Comparison of ENCODE assay signal across 15 cellular contexts in the genomic region with DNA sequence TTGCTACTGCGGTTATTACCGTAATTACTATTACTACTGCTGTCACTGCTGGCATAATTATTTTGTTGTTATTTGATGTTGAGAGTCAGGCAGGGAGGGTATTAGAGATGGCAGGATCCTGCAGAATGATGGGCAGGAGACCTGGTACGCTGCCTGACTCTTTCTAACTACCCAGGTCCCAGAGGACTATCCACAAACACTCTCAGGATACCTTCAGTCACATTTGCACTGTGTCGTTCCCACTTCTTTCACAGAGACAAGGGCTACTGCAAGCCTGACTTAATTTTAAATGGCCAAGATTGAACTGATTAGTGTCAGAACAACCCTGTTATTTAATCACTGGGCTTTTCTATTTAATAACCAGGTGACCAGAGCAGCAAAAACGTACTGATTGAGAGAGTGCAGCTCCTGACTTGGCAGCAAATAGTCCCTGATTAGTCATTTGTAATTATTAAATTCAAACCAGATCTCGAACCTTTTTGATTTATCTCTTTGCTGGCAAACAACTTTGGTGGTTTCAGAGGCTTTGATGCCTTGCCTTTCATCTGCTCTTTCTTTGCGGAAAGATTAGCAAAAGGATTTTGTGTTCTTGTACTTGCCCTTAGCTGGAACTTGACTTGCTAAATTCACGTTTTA.
DNase-seq lines count a peak whose midpoint lies in the region; ATAC-seq and TF ChIP-seq lines count a peak whose summit lies in the region.
"Had no signal": no experiment of that assay in that cellular context is flagged by ENCODE, and none has a peak within 500 bp of the region (broad histone marks: within the 10 kb centered on the region; RNA-seq: fewer than 3 reads in every experiment).

No MANE protein-coding gene starts in this region.

- H4K91ac ChIP-seq in mesenchymal stem cell (ENCODE audit: low read length): no peak overlapping the region

- peak overlapping the region; percentile 31 for H3K27ac Mint-ChIP-seq in activated CD4-positive, alpha-beta memory T cell treated with anti-CD3 and anti-CD28 coated beads for 36 hours
- H3K27ac Mint-ChIP-seq in activated CD4-positive, alpha-beta memory T cell treated with anti-CD3 and anti-CD28 coated beads, Interleukin-2, amount 10 ng/mL, durations not matched to agents 7 days and 5 days: no peak overlapping the region
- no peak overlapping the region for H3K27ac Mint-ChIP-seq in stimulated activated naive B cell treated with anti-CD40 and anti-IgM and Interleukin-4, amounts not matched to agents 10 μg/mL and 1 μg/mL and 100 μg/mL, for 72 hours

- no peaks in the 10 kb centered on the region for H3K9me3 ChIP-seq in parathyroid adenoma (ENCODE audit: control insufficient read depth, low read length)
- H3K9me3 ChIP-seq in mesenchymal stem cell (ENCODE audit: control insufficient read depth, low read length): no peaks in the 10 kb centered on the region
- H3K9me3 ChIP-seq: Caco-2, transverse colon had no signal

- WGBS in mesenchymal stem cell: 88% methylated on average over 8 of the region's 8 CpGs

- peaks cover 2% of the 10 kb centered on the region for H3K79me2 ChIP-seq in parathyroid adenoma

- CTCF ChIA-PET in activated CD4-positive, alpha-beta memory T cell treated with anti-CD3 and anti-CD28 coated beads for 36 hours (lab: Charles Lee): interaction anchor here (0.6 to 2.4 kb wide), 5 partner anchors 26 to 1579 kb away, joined by 3 to 6 read pairs (median 3); no protein-coding TSS in a partner anchor
- CTCF ChIA-PET in activated CD4-positive, alpha-beta memory T cell treated with anti-CD3 and anti-CD28 coated beads, Interleukin-2, amount 10 ng/mL, durations not matched to agents 7 days and 5 days (lab: Charles Lee): interaction anchor here (0.7 kb wide), 1 partner anchor 186 kb away, joined by 3 read pairs; no protein-coding TSS in a partner anchor

- H3K4me3 Mint-ChIP-seq in activated CD4-positive, alpha-beta memory T cell treated with anti-CD3 and anti-CD28 coated beads for 36 hours: peak overlapping the region; percentile 25
- H3K4me3 Mint-ChIP-seq in activated CD4-positive, alpha-beta memory T cell treated with anti-CD3 and anti-CD28 coated beads, Interleukin-2, amount 10 ng/mL, durations not matched to agents 7 days and 5 days: no peak overlapping the region
- no peak overlapping the region for H3K4me3 Mint-ChIP-seq in stimulated activated naive B cell treated with anti-CD40 and anti-IgM and Interleukin-4, amounts not matched to agents 10 μg/mL and 1 μg/mL and 100 μg/mL, for 72 hours

- no peaks in the 10 kb centered on the region for H3K36me3 ChIP-seq in parathyroid adenoma (ENCODE audit: control insufficient read depth, insufficient read depth, low read length)
- H3K36me3 ChIP-seq in mesenchymal stem cell (ENCODE audit: control insufficient read depth in 1 of 2, insufficient read depth in 2 of 2, low read depth in 1 of 2, low read length in 2 of 2): no peaks in the 10 kb centered on the region
- H3K36me3 ChIP-seq: transverse colon had no signal

- H3K4me1 ChIP-seq in parathyroid adenoma (peaks cover 38% of the 10 kb centered on the region), mesenchymal stem cell (ENCODE audit: control insufficient read depth, insufficient read depth, low read depth, low read length) (no peaks in the 10 kb centered on the region)
- H3K4me1 ChIP-seq: Caco-2 had no signal

- H4K8ac ChIP-seq in mesenchymal stem cell (ENCODE audit: low read length): no peak overlapping the region

- POLR2A ChIA-PET in activated CD4-positive, alpha-beta memory T cell treated with anti-CD3 and anti-CD28 coated beads for 36 hours (lab: Charles Lee): interaction anchor here (0.7 to 2.5 kb wide), 3 partner anchors 26 to 78 kb away, joined by 3 to 9 read pairs (median 3); no protein-coding TSS in a partner anchor
- POLR2A ChIA-PET in activated CD4-positive, alpha-beta memory T cell treated with anti-CD3 and anti-CD28 coated beads, Interleukin-2, amount 10 ng/mL, durations not matched to agents 7 days and 5 days (lab: Charles Lee): interaction anchor here (1.6 to 2.8 kb wide), 2 partner anchors 24 to 26 kb away, joined by 4 to 11 read pairs; no protein-coding TSS in a partner anchor

- DNase-seq in activated CD4-positive, alpha-beta memory T cell treated with anti-CD3 and anti-CD28 coated beads for 36 hours: no peak
- no peak for DNase-seq in activated CD4-positive, alpha-beta memory T cell treated with anti-CD3 and anti-CD28 coated beads, Interleukin-2, amount 10 ng/mL, durations not matched to agents 7 days and 5 days
- DNase-seq in SK-N-DZ (ENCODE audit: low spot score): peak; percentile 94
- DNase-seq in astrocyte of the hippocampus (ENCODE audit: low read depth, low spot score): peak; percentile 49
- no peak for DNase-seq in stimulated activated naive B cell treated with anti-CD40 and anti-IgM and Interleukin-4, amounts not matched to agents 10 μg/mL and 1 μg/mL and 100 μg/mL, for 72 hours
- no peak for DNase-seq in mesenchymal stem cell
- DNase-seq: Caco-2; left ventricle myocardium superior; NCI-H1048; NCI-H69; stimulated activated CD4-positive, alpha-beta T cell treated with anti-CD3 and anti-CD28 coated beads, Interleukin-4, amount 100 ng/mL, for 4 hours; transverse colon had no signal

- H2BK120ac ChIP-seq in mesenchymal stem cell (ENCODE audit: low read depth, low read length): no peak overlapping the region

- no peak overlapping the region for H2BK15ac ChIP-seq in mesenchymal stem cell (ENCODE audit: low read depth, poor library complexity, severe bottlenecking)

- H3K4me2 ChIP-seq in parathyroid adenoma (ENCODE audit: low read length): peak overlapping the region; percentile 54
- no peak overlapping the region for H3K4me2 ChIP-seq in mesenchymal stem cell (ENCODE audit: low read length, poor library complexity, severe bottlenecking)

- H3K79me1 ChIP-seq in mesenchymal stem cell (replicated peaks; ENCODE audit: low read length, poor library complexity, severe bottlenecking): no peaks in the 10 kb centered on the region

- H3K4me1 Mint-ChIP-seq in activated CD4-positive, alpha-beta memory T cell treated with anti-CD3 and anti-CD28 coated beads for 36 hours (ENCODE audit: low read depth): peaks cover 84% of the 10 kb centered on the region
- H3K4me1 Mint-ChIP-seq in activated CD4-positive, alpha-beta memory T cell treated with anti-CD3 and anti-CD28 coated beads, Interleukin-2, amount 10 ng/mL, durations not matched to agents 7 days and 5 days: peaks cover 58% of the 10 kb centered on the region
- peaks cover 24 to 30% of the 10 kb centered on the region in 2 donors for H3K4me1 Mint-ChIP-seq in stimulated activated naive B cell treated with anti-CD40 and anti-IgM and Interleukin-4, amounts not matched to agents 10 μg/mL and 1 μg/mL and 100 μg/mL, for 72 hours

- H3K4me3 ChIP-seq in parathyroid adenoma (ENCODE audit: low read depth, low read length): no peak overlapping the region
- H3K4me3 ChIP-seq in mesenchymal stem cell (ENCODE audit: insufficient read depth in 1 of 2, low read depth in 1 of 2, low read length in 2 of 2): no peak overlapping the region
- H3K4me3 ChIP-seq: skin epidermis, transverse colon had no signal

- H3K27ac ChIP-seq in parathyroid adenoma: peak overlapping the region; percentile 22
- no peak overlapping the region for H3K27ac ChIP-seq in mesenchymal stem cell (ENCODE audit: low read length, poor library complexity, severe bottlenecking)
- H3K27ac ChIP-seq: skin epidermis, transverse colon had no signal

- ATAC-seq in stimulated activated naive B cell treated with anti-CD40 and anti-IgM and Interleukin-4, amounts not matched to agents 10 μg/mL and 1 μg/mL and 100 μg/mL, for 72 hours (replicated peaks): no peak
- no peak for ATAC-seq in HG02884 (IDR thresholded peaks at IDR 0.05; ENCODE audit: unreplicated experiment)
- ATAC-seq: left ventricle myocardium superior had no signal

- H3K9me3 Mint-ChIP-seq in activated CD4-positive, alpha-beta memory T cell treated with anti-CD3 and anti-CD28 coated beads for 36 hours: no peaks in the 10 kb centered on the region
- no peaks in the 10 kb centered on the region for H3K9me3 Mint-ChIP-seq in activated CD4-positive, alpha-beta memory T cell treated with anti-CD3 and anti-CD28 coated beads, Interleukin-2, amount 10 ng/mL, durations not matched to agents 7 days and 5 days
- no peaks in the 10 kb centered on the region for H3K9me3 Mint-ChIP-seq in stimulated activated naive B cell treated with anti-CD40 and anti-IgM and Interleukin-4, amounts not matched to agents 10 μg/mL and 1 μg/mL and 100 μg/mL, for 72 hours

- no peak overlapping the region for H3K14ac ChIP-seq in mesenchymal stem cell (ENCODE audit: low read length in 2 of 2)

- no peak overlapping the region for H3K4ac ChIP-seq in mesenchymal stem cell (ENCODE audit: low read depth in 1 of 2, low read length in 2 of 2)

- no peak for TF ChIP-seq CTCF in parathyroid adenoma (IDR thresholded peaks at IDR 0.05)

- H2AK5ac ChIP-seq in mesenchymal stem cell (ENCODE audit: low read length, severe bottlenecking): no peak overlapping the region

- no peaks in the 10 kb centered on the region for H3K27me3 ChIP-seq in parathyroid adenoma (ENCODE audit: control insufficient read depth, insufficient read depth, low read length)
- no peaks in the 10 kb centered on the region for H3K27me3 ChIP-seq in mesenchymal stem cell (ENCODE audit: control insufficient read depth in 1 of 2, insufficient read depth in 1 of 2, low read length in 2 of 2)
- H3K27me3 ChIP-seq: transverse colon had no signal

- H2AFZ ChIP-seq in parathyroid adenoma (no peak overlapping the region), mesenchymal stem cell (ENCODE audit: low read depth, low read length) (no peak overlapping the region)

- H3K27me3 Mint-ChIP-seq in activated CD4-positive, alpha-beta memory T cell treated with anti-CD3 and anti-CD28 coated beads for 36 hours: no peaks in the 10 kb centered on the region
- H3K27me3 Mint-ChIP-seq in activated CD4-positive, alpha-beta memory T cell treated with anti-CD3 and anti-CD28 coated beads, Interleukin-2, amount 10 ng/mL, durations not matched to agents 7 days and 5 days: no peaks in the 10 kb centered on the region
- no peaks in the 10 kb centered on the region for H3K27me3 Mint-ChIP-seq in stimulated activated naive B cell treated with anti-CD40 and anti-IgM and Interleukin-4, amounts not matched to agents 10 μg/mL and 1 μg/mL and 100 μg/mL, for 72 hours

- intact Hi-C loops in activated CD4-positive, alpha-beta memory T cell treated with anti-CD3 and anti-CD28 coated beads for 36 hours (cut with micrococcal nuclease): no loop called here

- H2BK12ac ChIP-seq in mesenchymal stem cell (ENCODE audit: low read length in 2 of 2): no peak overlapping the region

- H2BK5ac ChIP-seq in mesenchymal stem cell (ENCODE audit: low read depth, low read length, poor library complexity, severe bottlenecking): no peak overlapping the region

- H3K18ac ChIP-seq in mesenchymal stem cell (ENCODE audit: low read depth in 1 of 2, low read length in 2 of 2): no peak overlapping the region

- H3K23ac ChIP-seq in mesenchymal stem cell (ENCODE audit: low read length in 2 of 2): no peak overlapping the region

- H3K9ac ChIP-seq in parathyroid adenoma: no peak overlapping the region
- H3K9ac ChIP-seq in mesenchymal stem cell (ENCODE audit: low read length): no peak overlapping the region

- no peaks in the 10 kb centered on the region for H3K36me3 Mint-ChIP-seq in activated CD4-positive, alpha-beta memory T cell treated with anti-CD3 and anti-CD28 coated beads for 36 hours
- H3K36me3 Mint-ChIP-seq in activated CD4-positive, alpha-beta memory T cell treated with anti-CD3 and anti-CD28 coated beads, Interleukin-2, amount 10 ng/mL, durations not matched to agents 7 days and 5 days (ENCODE audit: low read depth): peaks cover 20% of the 10 kb centered on the region
- no peaks in the 10 kb centered on the region for H3K36me3 Mint-ChIP-seq in stimulated activated naive B cell treated with anti-CD40 and anti-IgM and Interleukin-4, amounts not matched to agents 10 μg/mL and 1 μg/mL and 100 μg/mL, for 72 hours

Comparison
In these comparisons a context has a peak if more than half of its experiments do, and no peak if none do; other contexts are left out.
1. DNase-seq: peak in SK-N-DZ (single experiment) and astrocyte of the hippocampus (single experiment); none in activated CD4-positive, alpha-beta memory T cell treated with anti-CD3 and anti-CD28 coated beads for 36 hours (single experiment), activated CD4-positive, alpha-beta memory T cell treated with anti-CD3 and anti-CD28 coated beads, Interleukin-2, amount 10 ng/mL, durations not matched to agents 7 days and 5 days (single experiment), stimulated activated naive B cell treated with anti-CD40 and anti-IgM and Interleukin-4, amounts not matched to agents 10 μg/mL and 1 μg/mL and 100 μg/mL, for 72 hours (single experiment) and mesenchymal stem cell (single experiment).